ENCODE assay signal across 11 cellular contexts in the genomic region with DNA sequence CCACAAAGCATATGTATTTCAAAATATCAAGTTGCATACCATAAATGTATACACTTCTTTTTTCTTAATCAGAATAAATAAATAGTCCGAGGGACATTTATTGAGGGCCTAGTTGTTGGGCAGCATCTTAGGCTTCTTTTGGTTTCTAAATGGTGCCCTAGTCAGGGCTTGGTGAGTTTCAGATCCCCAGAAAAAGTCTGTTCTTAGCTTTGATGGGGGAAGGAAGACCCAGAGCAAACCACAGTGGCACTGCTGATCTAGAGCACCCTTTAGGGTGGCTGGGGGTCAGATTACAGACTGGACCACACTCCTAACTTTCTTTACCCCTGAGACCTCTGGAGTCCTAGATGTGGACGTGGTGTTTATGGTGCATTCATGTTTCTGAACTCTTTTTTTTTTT.
A peak's percentile ranks its signal among the peaks of the same experiment; 100 is the strongest.
DNase-seq lines count a peak whose midpoint lies in the region; ATAC-seq and TF ChIP-seq lines count a peak whose summit lies in the region.
"Had no signal": no experiment of that assay in that cellular context is flagged by ENCODE, and none has a peak within 500 bp of the region (broad histone marks: within the 10 kb centered on the region; RNA-seq: fewer than 3 reads in every experiment).

No MANE protein-coding gene starts in this region.

- no peak overlapping the region for H3K56ac ChIP-seq in H9 (ENCODE audit: insufficient read length, low read depth, low read length)

- peak; percentile 88 for ATAC-seq in GM18907 (IDR thresholded peaks at IDR 0.05; ENCODE audit: unreplicated experiment)
- peak; percentile 87 for ATAC-seq in GM21723 (IDR thresholded peaks at IDR 0.05; ENCODE audit: unreplicated experiment)
- peak; percentile 88 for ATAC-seq in HG03432 (IDR thresholded peaks at IDR 0.05; ENCODE audit: unreplicated experiment)
- peak; percentile 56 for ATAC-seq in mucosa of descending colon
- ATAC-seq in GM19452 (IDR thresholded peaks at IDR 0.05; ENCODE audit: unreplicated experiment) = no peak
- no peak for ATAC-seq in HG02870 (IDR thresholded peaks at IDR 0.05; ENCODE audit: unreplicated experiment)

- H3K27me3 Mint-ChIP-seq in H9 (ENCODE audit: low read depth) = no peaks in the 10 kb centered on the region

- H3K4me1 ChIP-seq in mucosa of descending colon (ENCODE audit: low read depth) (no peaks in the 10 kb centered on the region), H9 (ENCODE audit: insufficient read depth, low read length) (peaks cover 11% of the 10 kb centered on the region)

- H3K23me2 ChIP-seq in H9 (ENCODE audit: insufficient read length, low read depth, low read length, poor library complexity, severe bottlenecking) = no peaks in the 10 kb centered on the region

- H3K79me1 ChIP-seq in H9 (ENCODE audit: insufficient read depth, low read depth, low read length, poor library complexity, severe bottlenecking) = no peaks in the 10 kb centered on the region

- WGBS in H9 (ENCODE audit: extremely low coverage, insufficient read length, low lambda C conversion rate) = no CpG with 5 or more reads among the region's 2 CpGs

- peaks cover 36 to 48% of the 10 kb centered on the region in 2 experiments for H3K4me1 Mint-ChIP-seq in H9

- H3K4me2 ChIP-seq in H9 (ENCODE audit: insufficient read depth, insufficient read length, low read length) = no peak overlapping the region

- no peaks in the 10 kb centered on the region; a peak in 1 of 7 replicates for H3K36me3 Mint-ChIP-seq in H9 (ENCODE audit: insufficient read depth in 1 of 3, low read depth in 3 of 3)

- no peak overlapping the region for H4K91ac ChIP-seq in H9 (ENCODE audit: insufficient read length, low read depth, low read length)

- no peaks in the 10 kb centered on the region for H3K36me3 ChIP-seq in mucosa of descending colon (ENCODE audit: low read depth)

- H3K23ac ChIP-seq in H9 (ENCODE audit: insufficient read length, low read depth, low read length) = no peak overlapping the region

- H4K8ac ChIP-seq in H9 (replicated peaks; ENCODE audit: insufficient read length, low read depth, low read length) = no peak overlapping the region

- intact Hi-C loops in mucosa of descending colon (cut with DNase I, micrococcal nuclease) = no loop called here

- H3K4me3 Mint-ChIP-seq in H9 = no peak overlapping the region

- H2BK20ac ChIP-seq in H9 (ENCODE audit: low read depth, low read length, poor library complexity, severe bottlenecking) = no peak overlapping the region

- no peak overlapping the region for H3K14ac ChIP-seq in H9 (ENCODE audit: insufficient read depth, low read length)

- no peak overlapping the region for H2AK5ac ChIP-seq in H9 (ENCODE audit: insufficient read length, low read length)

- H3K79me2 ChIP-seq in H9 (ENCODE audit: insufficient read depth, low read length) = no peaks in the 10 kb centered on the region; the same call in 1 of the 2 replicates

- no peaks in the 10 kb centered on the region for H4K20me1 ChIP-seq in H9 (ENCODE audit: control insufficient read depth, insufficient read depth, insufficient read length)

- H3K18ac ChIP-seq in H9 (ENCODE audit: insufficient read length, low read depth, low read length) = no peak overlapping the region

- DNase-seq in mucosa of descending colon (no peak), H9 (no peak)
- DNase-seq in activated naive CD4-positive, alpha-beta T cell treated with anti-CD3 and anti-CD28 coated beads, Interleukin-2, amount 50 U/mL, for 16 hours = no peak
- DNase-seq: KG1, midbrain, NCI-H524 had no signal

- H3K27ac ChIP-seq in H9 (ENCODE audit: insufficient read length, low read depth, low read length) = no peak overlapping the region

- H4K5ac ChIP-seq in H9 (ENCODE audit: insufficient read length, low read depth, low read length) = no peak overlapping the region

- no peak overlapping the region for H3K4me3 ChIP-seq in mucosa of descending colon

- H2BK120ac ChIP-seq in H9 (ENCODE audit: low read depth, low read length, poor library complexity, severe bottlenecking) = no peak overlapping the region

- no peak overlapping the region for H3K4ac ChIP-seq in H9 (ENCODE audit: low read depth, low read length)

- no peak overlapping the region for H2BK5ac ChIP-seq in H9 (ENCODE audit: insufficient read length, low read length)

- no peaks in the 10 kb centered on the region for H3K9me3 ChIP-seq in mucosa of descending colon
- H3K9me3 ChIP-seq in H9 (ENCODE audit: control insufficient read depth, low read depth, low read length) = no peaks in the 10 kb centered on the region

- no peak overlapping the region for H3K27ac Mint-ChIP-seq in H9

- H3T11ph ChIP-seq in H9 (ENCODE audit: low read length) = no peak overlapping the region

- no peaks in the 10 kb centered on the region for H3K9me3 Mint-ChIP-seq in H9

- H2BK12ac ChIP-seq in H9 (ENCODE audit: insufficient read length, low read depth, low read length) = no peak overlapping the region

- no peak overlapping the region; the same call in 1 of the 2 replicates for H2BK15ac ChIP-seq in H9 (ENCODE audit: low read depth, low read length)

- no peaks in the 10 kb centered on the region for H3K27me3 ChIP-seq in H9 (ENCODE audit: insufficient read depth, low read length)

- H2AFZ ChIP-seq in H9 (ENCODE audit: low read length) = no peak overlapping the region

- no peak overlapping the region for H3K9ac ChIP-seq in H9 (ENCODE audit: extremely low read depth, insufficient read length, low read length)

- no peak for TF ChIP-seq CTCF in mucosa of descending colon (IDR thresholded peaks at IDR 0.05)
- TF ChIP-seq CTCF in H9 (conservative IDR thresholded peaks at IDR 0.05) = no peak

Comparison
In these comparisons a context has a peak if more than half of its experiments do, and no peak if none do; other contexts are left out.
1. ATAC-seq: peak in GM18907 (single experiment), GM21723 (single experiment), HG03432 (single experiment) and mucosa of descending colon (single experiment); none in GM19452 (single experiment) and HG02870 (single experiment).